ENCODE assay signal across 24 cellular contexts in the genomic region with DNA sequence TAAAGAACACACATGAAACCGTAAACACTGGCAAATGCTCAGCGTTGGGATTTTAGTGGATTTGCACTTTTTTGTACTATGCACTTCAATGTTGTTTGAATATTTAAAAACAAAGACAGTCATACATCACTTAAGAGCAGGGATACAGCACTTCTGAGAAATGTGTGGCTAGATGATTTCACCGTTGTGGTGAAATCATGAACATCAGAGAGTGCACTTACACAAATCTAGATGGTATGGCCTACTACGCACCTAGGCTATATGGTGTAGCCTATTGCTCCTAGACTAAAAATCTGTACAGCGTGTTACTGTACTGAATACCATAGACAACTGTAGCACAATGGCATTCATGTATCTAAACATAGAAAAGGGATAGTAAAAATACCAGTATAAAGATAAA.
"Had no signal": no experiment of that assay in that cellular context is flagged by ENCODE, and none has a peak within 500 bp of the region (broad histone marks: within the 10 kb centered on the region; RNA-seq: fewer than 3 reads in every experiment).

No MANE protein-coding gene starts in this region.

- H3K36me3 Mint-ChIP-seq: memory B cell; natural killer cell; stimulated activated naive B cell treated with anti-CD40 and anti-IgM and Interleukin-4, amounts not matched to agents 10 μg/mL and 1 μg/mL and 100 μg/mL, for 72 hours; type B pancreatic cell had no signal

- DNase-seq: cortex of kidney; effector memory CD8-positive, alpha-beta T cell; erythroblast; esophagus squamous epithelium; natural killer cell; occipital lobe; ovary; posterior cingulate gyrus; psoas muscle; right cardiac atrium; spleen; stimulated activated CD4-positive, alpha-beta T cell treated with anti-CD3 and anti-CD28 coated beads, Interleukin-4, amount 100 ng/mL, for 4 hours; stimulated activated naive B cell treated with anti-CD40 and anti-IgM and Interleukin-4, amounts not matched to agents 10 μg/mL and 1 μg/mL and 100 μg/mL, for 72 hours; substantia nigra; testis; tibial artery had no signal

- H3K4me1 Mint-ChIP-seq: memory B cell; natural killer cell; stimulated activated naive B cell treated with anti-CD40 and anti-IgM and Interleukin-4, amounts not matched to agents 10 μg/mL and 1 μg/mL and 100 μg/mL, for 72 hours had no signal

- H3K4me3 ChIP-seq: lung, ovary, psoas muscle, skin epidermis, spleen, testis had no signal

- H3K27me3 Mint-ChIP-seq: effector memory CD8-positive, alpha-beta T cell; type B pancreatic cell had no signal

- H3K36me3 ChIP-seq: esophagus squamous epithelium, ovary, spleen, tibial artery had no signal

- H3K27me3 ChIP-seq: esophagus squamous epithelium, ovary, spleen, testis, tibial artery had no signal

- H3K9me3 ChIP-seq: esophagus squamous epithelium, ovary, psoas muscle, spleen, testis, tibial artery had no signal

- ATAC-seq: effector memory CD8-positive, alpha-beta T cell; left lobe of liver; natural killer cell; psoas muscle; stimulated activated naive B cell treated with anti-CD40 and anti-IgM and Interleukin-4, amounts not matched to agents 10 μg/mL and 1 μg/mL and 100 μg/mL, for 72 hours had no signal

- H3K9me3 Mint-ChIP-seq: effector memory CD8-positive, alpha-beta T cell; memory B cell; natural killer cell; stimulated activated naive B cell treated with anti-CD40 and anti-IgM and Interleukin-4, amounts not matched to agents 10 μg/mL and 1 μg/mL and 100 μg/mL, for 72 hours; type B pancreatic cell had no signal

- H3K27ac ChIP-seq: esophagus squamous epithelium, ovary, psoas muscle, skin epidermis, spleen, testis, tibial artery had no signal

- FAIRE-seq: endometrium, frontal cortex, keratinocyte had no signal

- H3K4me1 ChIP-seq: psoas muscle, spleen, testis had no signal

- H3K4me3 Mint-ChIP-seq: effector memory CD8-positive, alpha-beta T cell; memory B cell; natural killer cell; stimulated activated naive B cell treated with anti-CD40 and anti-IgM and Interleukin-4, amounts not matched to agents 10 μg/mL and 1 μg/mL and 100 μg/mL, for 72 hours; type B pancreatic cell had no signal

- H3K27ac Mint-ChIP-seq: effector memory CD8-positive, alpha-beta T cell; memory B cell; natural killer cell; stimulated activated naive B cell treated with anti-CD40 and anti-IgM and Interleukin-4, amounts not matched to agents 10 μg/mL and 1 μg/mL and 100 μg/mL, for 72 hours; type B pancreatic cell had no signal
